ENCODE assay signal across 32 cellular contexts in genomic region chr6:8483650-8484049, GRCh38.
"Had no signal": no experiment of that assay in that cellular context is flagged by ENCODE, and none has a peak within 500 bp of the region (broad histone marks: within the 10 kb centered on the region; RNA-seq: fewer than 3 reads in every experiment).

No MANE protein-coding gene starts in this region.

- ATAC-seq: activated CD4-positive, alpha-beta T cell treated with anti-CD3 and anti-CD28 coated beads for 36 hours; activated CD8-positive, alpha-beta T cell treated with anti-CD3 and anti-CD28 coated beads, Interleukin-2, amount 10 ng/mL, durations not matched to agents 7 days and 5 days; activated naive CD4-positive, alpha-beta T cell treated with anti-CD3 and anti-CD28 coated beads, Interleukin-2, amount 50 U/mL, for 72 hours; activated T-cell treated with anti-CD3 and anti-CD28 coated beads, Interleukin-2, amount 50 U/mL, for 4 hours; activated T-cell treated with anti-CD3 and anti-CD28 coated beads, Interleukin-2, amount 50 U/mL, for 72 hours; activated T-helper 17 cell treated with anti-CD3 and anti-CD28 coated beads, Interleukin-2, amount 50 U/mL, for 72 hours; body of pancreas had no signal

- H3K4me3 ChIP-seq: adrenal gland, body of pancreas, breast epithelium, coronary artery had no signal

- H3K4me1 ChIP-seq: adrenal gland, body of pancreas, breast epithelium had no signal

- H3K9me3 ChIP-seq: adrenal gland, body of pancreas, breast epithelium had no signal

- H3K27me3 ChIP-seq: adrenal gland, body of pancreas, brain microvascular endothelial cell, breast epithelium had no signal

- H3K27ac ChIP-seq: adrenal gland, body of pancreas, brain microvascular endothelial cell, breast epithelium, coronary artery, VCaP had no signal

- DNase-seq: activated B cell treated with CpG ODN at 0.5 μM for 24 hours; activated CD4-positive, alpha-beta memory T cell treated with anti-CD3 and anti-CD28 coated beads, Interleukin-2, amount 10 ng/mL, durations not matched to agents 7 days and 5 days; activated CD4-positive, alpha-beta T cell treated with anti-CD3 and anti-CD28 coated beads for 36 hours; activated CD4-positive, alpha-beta T cell treated with anti-CD3 and anti-CD28 coated beads for 48 hours; activated CD4-positive, alpha-beta T cell treated with anti-CD3 and anti-CD28 coated beads, Interleukin-2, amount 10 ng/mL, durations not matched to agents 7 days and 5 days; activated CD4-positive, alpha-beta T cell treated with anti-CD3 and anti-CD28 coated beads, Interleukin-2, amount 50 U/mL, for 48 hours; activated CD4-positive, CD25-positive, alpha-beta regulatory T cell treated with anti-CD3 and anti-CD28 coated beads, Interleukin-2, amount 50 U/mL, for 72 hours; activated CD8-positive, alpha-beta memory T cell treated with anti-CD3 and anti-CD28 coated beads, Interleukin-2, amount 50 U/mL, for 4 hours; activated CD8-positive, alpha-beta T cell treated with anti-CD3 and anti-CD28 coated beads, Interleukin-2, amount 10 ng/mL, durations not matched to agents 7 days and 5 days; activated effector memory CD4-positive, alpha-beta T cell treated with anti-CD3 and anti-CD28 coated beads, Interleukin-2, amount 50 U/mL, for 16 hours; activated gamma-delta T cell treated with Interleukin-2 at 50 U/mL for 16 hours; activated naive CD4-positive, alpha-beta T cell; activated naive CD4-positive, alpha-beta T cell treated with anti-CD3 and anti-CD28 coated beads for 36 hours; activated naive CD4-positive, alpha-beta T cell treated with anti-CD3 and anti-CD28 coated beads, Interleukin-2, amount 50 U/mL, for 16 hours; activated naive CD8-positive, alpha-beta T cell treated with anti-CD3 and anti-CD28 coated beads for 36 hours; activated T-cell treated with anti-CD3 and anti-CD28 coated beads for 4 hours; activated T-cell treated with anti-CD3 and anti-CD28 coated beads, Interleukin-2, amount 50 U/mL, for 1 hour; activated T-cell treated with anti-CD3 and anti-CD28 coated beads, Interleukin-2, amount 50 U/mL, for 4 hours; activated T-cell treated with anti-CD3 and anti-CD28 coated beads, Interleukin-2, amount 50 U/mL, for 72 hours; adrenal gland; amniotic stem cell; aorta; body of pancreas; brain microvascular endothelial cell; central memory CD4-positive, alpha-beta T cell; T-helper 2 cell; T-helper 9 cell had no signal

- H3K36me3 ChIP-seq: adrenal gland, brain microvascular endothelial cell, breast epithelium had no signal
